ENCODE assay signal across 29 cellular contexts in genomic region chr19:31783592-31783991, GRCh38.
"Had no signal": no experiment of that assay in that cellular context is flagged by ENCODE, and none has a peak within 500 bp of the region (broad histone marks: within the 10 kb centered on the region; RNA-seq: fewer than 3 reads in every experiment).

No MANE protein-coding gene starts in this region.

- DNase-seq: activated CD4-positive, alpha-beta memory T cell treated with anti-CD3 and anti-CD28 coated beads, Interleukin-2, amount 10 ng/mL, durations not matched to agents 7 days and 5 days; activated CD4-positive, alpha-beta T cell treated with anti-CD3 and anti-CD28 coated beads, Interleukin-2, amount 10 ng/mL, durations not matched to agents 24 days and 14 days; activated CD4-positive, CD25-positive, alpha-beta regulatory T cell treated with anti-CD3 and anti-CD28 coated beads, Interleukin-2, amount 50 U/mL, for 72 hours; activated CD8-positive, alpha-beta memory T cell treated with anti-CD3 and anti-CD28 coated beads, Interleukin-2, amount 50 U/mL, for 48 hours; activated gamma-delta T cell; activated naive CD4-positive, alpha-beta T cell treated with anti-CD3 and anti-CD28 coated beads, Interleukin-2, amount 10 ng/mL, durations not matched to agents 7 days and 5 days; activated naive CD8-positive, alpha-beta T cell treated with anti-CD3 and anti-CD28 coated beads, Interleukin-2, amount 10 ng/mL, durations not matched to agents 7 days and 5 days; activated T-cell treated with anti-CD3 and anti-CD28 coated beads, Interleukin-2, amount 50 U/mL, for 24 hours; cerebellar nuclear complex; colonic mucosa; effector CD8-positive, alpha-beta T cell; esophagus squamous epithelium; foreskin melanocyte; left ventricle myocardium inferior; mucosa of descending colon; ovary; stimulated activated CD4-positive, alpha-beta T cell treated with anti-CD3 and anti-CD28 coated beads, Interleukin-1b, Interleukin-23, amount 100 ng/mL, for 48 hours; stimulated activated CD4-positive, alpha-beta T cell treated with anti-CD3 and anti-CD28 coated beads, Interleukin-4, amount 100 ng/mL, for 4 hours; stimulated activated CD8-positive, alpha-beta memory T cell treated with anti-CD3 and anti-CD28 coated beads, Interleukin-4, amount 100 ng/mL, for 48 hours; tibial artery had no signal

- H3K9me3 Mint-ChIP-seq: activated CD4-positive, alpha-beta memory T cell treated with anti-CD3 and anti-CD28 coated beads, Interleukin-2, amount 10 ng/mL, durations not matched to agents 7 days and 5 days; activated CD4-positive, alpha-beta T cell treated with anti-CD3 and anti-CD28 coated beads, Interleukin-2, amount 10 ng/mL, durations not matched to agents 24 days and 14 days; activated naive CD4-positive, alpha-beta T cell treated with anti-CD3 and anti-CD28 coated beads, Interleukin-2, amount 10 ng/mL, durations not matched to agents 7 days and 5 days; activated naive CD8-positive, alpha-beta T cell treated with anti-CD3 and anti-CD28 coated beads, Interleukin-2, amount 10 ng/mL, durations not matched to agents 7 days and 5 days; activated T-cell treated with anti-CD3 and anti-CD28 coated beads, Interleukin-2, amount 50 U/mL, for 24 hours; natural killer cell treated with Interleukin-12 subunit alpha and Interleukin-12 subunit beta and Interleukin-15 and Interleukin-18, amount 100 ng/mL, for 72 hours had no signal

- H3K36me3 ChIP-seq: ascending aorta, cardiac muscle cell, colonic mucosa, esophagus squamous epithelium, left ventricle myocardium inferior, ovary, suprapubic skin, tibial artery had no signal

- H3K4me3 Mint-ChIP-seq: activated CD4-positive, alpha-beta memory T cell treated with anti-CD3 and anti-CD28 coated beads, Interleukin-2, amount 10 ng/mL, durations not matched to agents 7 days and 5 days; activated CD4-positive, alpha-beta T cell treated with anti-CD3 and anti-CD28 coated beads, Interleukin-2, amount 10 ng/mL, durations not matched to agents 24 days and 14 days; activated naive CD4-positive, alpha-beta T cell treated with anti-CD3 and anti-CD28 coated beads, Interleukin-2, amount 10 ng/mL, durations not matched to agents 7 days and 5 days; activated naive CD8-positive, alpha-beta T cell treated with anti-CD3 and anti-CD28 coated beads, Interleukin-2, amount 10 ng/mL, durations not matched to agents 7 days and 5 days; activated T-cell treated with anti-CD3 and anti-CD28 coated beads, Interleukin-2, amount 50 U/mL, for 24 hours; brain; natural killer cell treated with Interleukin-12 subunit alpha and Interleukin-12 subunit beta and Interleukin-15 and Interleukin-18, amount 100 ng/mL, for 72 hours; stimulated activated memory B cell treated with anti-CD40 and anti-IgM and Interleukin-4, amounts not matched to agents 10 μg/mL and 1 μg/mL and 100 μg/mL, for 72 hours had no signal

- H3K4me2 ChIP-seq: smooth muscle cell had no signal

- H3K27ac Mint-ChIP-seq: activated CD4-positive, alpha-beta memory T cell treated with anti-CD3 and anti-CD28 coated beads, Interleukin-2, amount 10 ng/mL, durations not matched to agents 7 days and 5 days; activated CD4-positive, alpha-beta T cell treated with anti-CD3 and anti-CD28 coated beads, Interleukin-2, amount 10 ng/mL, durations not matched to agents 24 days and 14 days; activated naive CD4-positive, alpha-beta T cell treated with anti-CD3 and anti-CD28 coated beads, Interleukin-2, amount 10 ng/mL, durations not matched to agents 7 days and 5 days; activated naive CD8-positive, alpha-beta T cell treated with anti-CD3 and anti-CD28 coated beads, Interleukin-2, amount 10 ng/mL, durations not matched to agents 7 days and 5 days; activated T-cell treated with anti-CD3 and anti-CD28 coated beads, Interleukin-2, amount 50 U/mL, for 24 hours; natural killer cell treated with Interleukin-12 subunit alpha and Interleukin-12 subunit beta and Interleukin-15 and Interleukin-18, amount 100 ng/mL, for 72 hours; progenitor cell of endocrine pancreas; stimulated activated memory B cell treated with anti-CD40 and anti-IgM and Interleukin-4, amounts not matched to agents 10 μg/mL and 1 μg/mL and 100 μg/mL, for 72 hours had no signal

- H3K36me3 Mint-ChIP-seq: activated naive CD4-positive, alpha-beta T cell treated with anti-CD3 and anti-CD28 coated beads, Interleukin-2, amount 10 ng/mL, durations not matched to agents 7 days and 5 days; activated naive CD8-positive, alpha-beta T cell treated with anti-CD3 and anti-CD28 coated beads, Interleukin-2, amount 10 ng/mL, durations not matched to agents 7 days and 5 days; brain; natural killer cell treated with Interleukin-12 subunit alpha and Interleukin-12 subunit beta and Interleukin-15 and Interleukin-18, amount 100 ng/mL, for 72 hours; stimulated activated memory B cell treated with anti-CD40 and anti-IgM and Interleukin-4, amounts not matched to agents 10 μg/mL and 1 μg/mL and 100 μg/mL, for 72 hours had no signal

- H3K4me3 ChIP-seq: ascending aorta, cardiac muscle cell, colonic mucosa, esophagus squamous epithelium, left ventricle myocardium inferior, mucosa of descending colon, ovary, smooth muscle cell, suprapubic skin, tibial artery had no signal

- ATAC-seq: mucosa of descending colon; stimulated activated memory B cell treated with anti-CD40 and anti-IgM and Interleukin-4, amounts not matched to agents 10 μg/mL and 1 μg/mL and 100 μg/mL, for 72 hours had no signal

- H3K27ac ChIP-seq: ascending aorta, cardiac muscle cell, colonic mucosa, epithelial cell of prostate, esophagus squamous epithelium, left ventricle myocardium inferior, suprapubic skin, tibial artery had no signal

- H3K4me1 ChIP-seq: ascending aorta, colonic mucosa, esophagus squamous epithelium, left ventricle myocardium inferior, suprapubic skin, tibial artery had no signal

- H3K27me3 Mint-ChIP-seq: activated CD4-positive, alpha-beta memory T cell treated with anti-CD3 and anti-CD28 coated beads, Interleukin-2, amount 10 ng/mL, durations not matched to agents 7 days and 5 days; activated CD4-positive, alpha-beta T cell treated with anti-CD3 and anti-CD28 coated beads, Interleukin-2, amount 10 ng/mL, durations not matched to agents 24 days and 14 days; activated naive CD4-positive, alpha-beta T cell treated with anti-CD3 and anti-CD28 coated beads, Interleukin-2, amount 10 ng/mL, durations not matched to agents 7 days and 5 days; activated naive CD8-positive, alpha-beta T cell treated with anti-CD3 and anti-CD28 coated beads, Interleukin-2, amount 10 ng/mL, durations not matched to agents 7 days and 5 days; stimulated activated memory B cell treated with anti-CD40 and anti-IgM and Interleukin-4, amounts not matched to agents 10 μg/mL and 1 μg/mL and 100 μg/mL, for 72 hours had no signal

- H3K9me3 ChIP-seq: ascending aorta, colonic mucosa, esophagus squamous epithelium, left ventricle myocardium inferior, mucosa of descending colon, ovary, suprapubic skin, tibial artery had no signal

- H3K27me3 ChIP-seq: ascending aorta, cardiac muscle cell, colonic mucosa, esophagus squamous epithelium, ovary, suprapubic skin, tibial artery had no signal

- H3K4me1 Mint-ChIP-seq: activated CD4-positive, alpha-beta memory T cell treated with anti-CD3 and anti-CD28 coated beads, Interleukin-2, amount 10 ng/mL, durations not matched to agents 7 days and 5 days; activated CD4-positive, alpha-beta T cell treated with anti-CD3 and anti-CD28 coated beads, Interleukin-2, amount 10 ng/mL, durations not matched to agents 24 days and 14 days; activated naive CD4-positive, alpha-beta T cell treated with anti-CD3 and anti-CD28 coated beads, Interleukin-2, amount 10 ng/mL, durations not matched to agents 7 days and 5 days; activated naive CD8-positive, alpha-beta T cell treated with anti-CD3 and anti-CD28 coated beads, Interleukin-2, amount 10 ng/mL, durations not matched to agents 7 days and 5 days; stimulated activated memory B cell treated with anti-CD40 and anti-IgM and Interleukin-4, amounts not matched to agents 10 μg/mL and 1 μg/mL and 100 μg/mL, for 72 hours had no signal
